ENCODE assay signal across 1 cellular context in the genomic region with DNA sequence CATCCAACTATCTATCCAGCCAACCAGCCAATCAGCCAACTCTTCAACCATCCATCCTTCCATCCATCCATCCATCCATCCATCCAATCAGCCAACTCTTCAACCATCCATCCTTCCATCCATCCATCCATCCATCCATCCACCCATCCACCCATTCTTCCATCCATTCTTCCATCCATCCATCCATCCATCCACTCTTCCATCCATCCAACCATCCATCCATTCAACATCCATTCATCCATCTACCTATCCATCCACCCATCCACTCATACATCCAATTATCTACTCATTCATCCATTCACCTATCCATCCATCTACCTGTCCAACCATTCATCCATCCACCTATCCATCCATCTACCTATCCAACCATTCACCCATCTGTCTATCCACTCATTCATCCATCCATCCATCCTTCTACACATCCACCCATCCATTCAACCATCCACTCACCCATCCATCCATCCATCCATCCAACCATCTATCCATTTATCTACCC.
TF ChIP-seq lines count a peak whose summit lies in the region.

No MANE protein-coding gene starts in this region.

TF ChIP-seq in HepG2, 621 proteins besides CTCF, POLR2A, EP300 and RAD21:
- TF ChIP-seq ARNT (IDR thresholded peaks at IDR 0.05) (0 out of 2 replicates have a peak, but pooled peaks have one; percentile 10), NONO (IDR thresholded peaks at IDR 0.05) (0 out of 2 replicates have a peak, but pooled peaks have one; percentile 15), NONO (CRISPR knock-in tag; conservative IDR thresholded peaks at IDR 0.05) (no peak), MIXL1 (CRISPR knock-in tag; IDR thresholded peaks at IDR 0.05) (no peak), PHB2 (IDR thresholded peaks at IDR 0.05; ENCODE audit: partially characterized antibody) (peak; percentile 48), FOXA1 (IDR thresholded peaks at IDR 0.05) (peak; percentile 10; the same call in 1 of the 2 replicates), FOXA1 (CRISPR knock-in tag; IDR thresholded peaks at IDR 0.05) (no peak)
- TF ChIP-seq, protein P1, sequence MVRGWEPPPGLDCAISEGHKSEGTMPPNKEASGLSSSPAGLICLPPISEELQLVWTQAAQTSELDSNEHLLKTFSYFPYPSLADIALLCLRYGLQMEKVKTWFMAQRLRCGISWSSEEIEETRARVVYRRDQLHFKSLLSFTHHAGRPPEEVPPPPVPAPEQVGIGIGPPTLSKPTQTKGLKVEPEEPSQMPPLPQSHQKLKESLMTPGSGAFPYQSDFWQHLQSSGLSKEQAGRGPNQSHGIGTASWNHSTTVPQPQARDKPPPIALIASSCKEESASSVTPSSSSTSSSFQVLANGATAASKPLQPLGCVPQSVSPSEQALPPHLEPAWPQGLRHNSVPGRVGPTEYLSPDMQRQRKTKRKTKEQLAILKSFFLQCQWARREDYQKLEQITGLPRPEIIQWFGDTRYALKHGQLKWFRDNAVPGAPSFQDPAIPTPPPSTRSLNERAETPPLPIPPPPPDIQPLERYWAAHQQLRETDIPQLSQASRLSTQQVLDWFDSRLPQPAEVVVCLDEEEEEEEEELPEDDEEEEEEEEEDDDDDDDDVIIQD (CRISPR knock-in tag; IDR thresholded peaks at IDR 0.05; ENCODE audit: low read depth): no peak
